In genomic region chr14:99595524-99595923, GRCh38 we compare ENCODE assay signal across 8 cellular contexts. TPM values are rescaled to one million over a fixed set of nuclear protein-coding genes. Genes with fewer than 3 reads are reported as not detected.
DNase-seq lines count a peak whose midpoint lies in the region; ATAC-seq, FAIRE-seq and TF ChIP-seq lines count a peak whose summit lies in the region.
"Had no signal": no experiment of that assay in that cellular context is flagged by ENCODE, and none has a peak within 500 bp of the region (broad histone marks: within the 10 kb centered on the region; RNA-seq: fewer than 3 reads in every experiment).

No MANE protein-coding gene starts in this region.

- peak overlapping the region in 2 of 10 experiments; percentile 0 to 8; a peak in 1 of 20 replicates for H3K4me3 ChIP-seq in BLaER1 treated with 17β-estradiol and CSF1 and Interleukin-3, amounts not matched to agents 10 nM and 100 nM
- H3K4me3 ChIP-seq in colonic mucosa (no peak overlapping the region), pancreas (no peak overlapping the region), PC-9 (no peak overlapping the region)

- H3K27me3 Mint-ChIP-seq in HFFc6 (ENCODE audit: insufficient read depth): no peaks in the 10 kb centered on the region

- H4K20me1 ChIP-seq in BLaER1 treated with 17β-estradiol and CSF1 and Interleukin-3, amounts not matched to agents 10 nM and 100 nM: peaks cover 0 to 62% (median 0%) of the 10 kb centered on the region in 11 experiments; a peak in 9 of 22 replicates
- H4K20me1 ChIP-seq in PC-9 (ENCODE audit: insufficient read depth): no peaks in the 10 kb centered on the region

- peak overlapping the region; percentile 74 to 100 (median 91) for H3K4me2 ChIP-seq in BLaER1 treated with 17β-estradiol and CSF1 and Interleukin-3, amounts not matched to agents 10 nM and 100 nM
- no peak overlapping the region for H3K4me2 ChIP-seq in PC-9

- no peak overlapping the region for H2AFZ ChIP-seq in PC-9

- peaks cover 38 to 98% (median 93%) of the 10 kb centered on the region in 10 experiments for H3K4me1 ChIP-seq in BLaER1 treated with 17β-estradiol and CSF1 and Interleukin-3, amounts not matched to agents 10 nM and 100 nM
- peaks cover 40% of the 10 kb centered on the region for H3K4me1 ChIP-seq in colonic mucosa
- peaks cover 32 to 46% (median 34%) of the 10 kb centered on the region in 3 donors for H3K4me1 ChIP-seq in pancreas
- no peaks in the 10 kb centered on the region for H3K4me1 ChIP-seq in PC-9 (replicated peaks; ENCODE audit: insufficient read depth)

- H3K36me3 ChIP-seq in BLaER1 treated with 17β-estradiol and CSF1 and Interleukin-3, amounts not matched to agents 10 nM and 100 nM: no peaks in the 10 kb centered on the region; a peak in 1 of 22 replicates
- no peaks in the 10 kb centered on the region for H3K36me3 ChIP-seq in colonic mucosa
- no peaks in the 10 kb centered on the region for H3K36me3 ChIP-seq in pancreas
- no peaks in the 10 kb centered on the region for H3K36me3 ChIP-seq in PC-9 (ENCODE audit: low read depth)

- FAIRE-seq in pancreas (lab: Jason Lieb, UNC): no peak

- no peaks in the 10 kb centered on the region for H3K9me2 ChIP-seq in PC-9 (ENCODE audit: insufficient read depth)

- intact Hi-C loops in colonic mucosa (cut with DNase I) (no loop called here), pancreas (cut with DNase I) (loop anchor here in 1 of 3 donors (5.0 kb wide), 1 partner anchor 33 kb away; no protein-coding TSS in a partner anchor), PC-9 (cut with micrococcal nuclease; ENCODE audit: unreplicated experiment) (no loop called here)

- H3K9me3 ChIP-seq in BLaER1 treated with 17β-estradiol and CSF1 and Interleukin-3, amounts not matched to agents 10 nM and 100 nM (replicated peaks in 1 of 11): no peaks in the 10 kb centered on the region
- H3K9me3 ChIP-seq in colonic mucosa (no peaks in the 10 kb centered on the region), pancreas (no peaks in the 10 kb centered on the region), PC-9 (ENCODE audit: insufficient read depth, low read depth) (no peaks in the 10 kb centered on the region)

- H3F3A ChIP-seq in PC-9 (ENCODE audit: insufficient read depth, low read depth): no peaks in the 10 kb centered on the region

- H3K4me1 Mint-ChIP-seq in HFFc6 (ENCODE audit: low read depth): peaks cover 42% of the 10 kb centered on the region

- CTCF ChIA-PET in PC-9 (lab: Charles Lee): no interaction called here

- BruUV-seq in PC-9 (replicated peaks; lab: Mats Ljungman, UMichigan): no TSS peak

- 45 to 52% methylated on average over 7 of the region's 7 CpGs for WGBS in pancreas, 2 donors

- no peak overlapping the region for H3K27ac Mint-ChIP-seq in HFFc6

- peak overlapping the region in 8 of 11 experiments; percentile 34 to 70 (median 66); a peak in 15 of 22 replicates for H3K9ac ChIP-seq in BLaER1 treated with 17β-estradiol and CSF1 and Interleukin-3, amounts not matched to agents 10 nM and 100 nM
- peak overlapping the region; percentile 25 to 73 for H3K9ac ChIP-seq in colonic mucosa (ENCODE audit: low read depth in 2 of 2, low read length in 2 of 2)

- POLR2A ChIA-PET in PC-9 (lab: Charles Lee; ENCODE audit: unreplicated experiment): no interaction called here

- H3K27me3 ChIP-seq in BLaER1 treated with 17β-estradiol and CSF1 and Interleukin-3, amounts not matched to agents 10 nM and 100 nM: no peaks in the 10 kb centered on the region
- no peaks in the 10 kb centered on the region for H3K27me3 ChIP-seq in colonic mucosa
- H3K27me3 ChIP-seq in pancreas: no peaks in the 10 kb centered on the region
- H3K27me3 ChIP-seq in PC-9 (ENCODE audit: insufficient read depth, low read depth): no peaks in the 10 kb centered on the region

- peak overlapping the region; percentile 7 for H3K4me3 Mint-ChIP-seq in HFFc6

- H3K27ac ChIP-seq in BLaER1 treated with 17β-estradiol and CSF1 and Interleukin-3, amounts not matched to agents 10 nM and 100 nM: peak overlapping the region in 10 of 11 experiments; percentile 36 to 82 (median 72); a peak in 18 of 22 replicates
- H3K27ac ChIP-seq in colonic mucosa (peak overlapping the region; percentile 90), pancreas (peak overlapping the region; percentile 54 to 76 (median 65)), PC-9 (no peak overlapping the region)

- TF ChIP-seq CTCF in HFFc6 (IDR thresholded peaks at IDR 0.05) (no peak), colonic mucosa (IDR thresholded peaks at IDR 0.05) (no peak), pancreas (IDR thresholded peaks at IDR 0.05) (no peak), PC-9 (conservative IDR thresholded peaks at IDR 0.05) (no peak)

- no peaks in the 10 kb centered on the region for H3K36me3 Mint-ChIP-seq in HFFc6 (ENCODE audit: low read depth)

- peaks cover 8% of the 10 kb centered on the region for H3K79me2 ChIP-seq in PC-9 (ENCODE audit: low read depth)

- H3K9me3 Mint-ChIP-seq in HFFc6: no peaks in the 10 kb centered on the region

- no peak for DNase-seq in HFFc6
- peak; percentile 61 for DNase-seq in colonic mucosa
- DNase-seq in pancreas: no peak
- DNase-seq in PC-9: no peak
- DNase-seq in CD1c-positive myeloid dendritic cell (ENCODE audit: extremely low spot score): no peak
- DNase-seq: NCI-H2227 treated with DMSO at 0.1 percent for 48 hours had no signal

- peak in 1 of 4 donors; percentile 9 for ATAC-seq in pancreas
- no peak for ATAC-seq in HG03378 (IDR thresholded peaks at IDR 0.05; ENCODE audit: unreplicated experiment)

RNA-seq across cellular contexts. Expression of gene CCDC85C, which starts 8.5 kb away (rescaled TPM):
- 10 to 100 TPM; 31.3 to 41.4 (median 34.3) TPM for total RNA-seq in HFFc6 (2021; fragmentation: NEBNext Ultra II Directional; extraction: Animal tissue kit (Norgen Biotek cat#: 25700))
- total RNA-seq in colonic mucosa: 10 to 100 TPM; 54.0 to 73.4 TPM
- 10 to 100 TPM; 14.4 to 22.2 (median 17.6) TPM for total RNA-seq in pancreas
- 10 to 100 TPM in 1 of 2 donors, 1 to 10 TPM in 1; 9.5 to 19.5 TPM for polyA plus RNA-seq in pancreas
- 21.2 and 24.8 TPM in 2 replicates for total RNA-seq in PC-9 (2021)

RNA-seq across cellular contexts. Expression of gene HHIPL1, which starts 49.4 kb away (rescaled TPM):
- 1 to 10 TPM in 5 of 6 experiments, under 1 TPM in 1; 0.99 to 2.8 (median 1.3) TPM for total RNA-seq in HFFc6 (2021; fragmentation: NEBNext Ultra II Directional; extraction: Animal tissue kit (Norgen Biotek cat#: 25700))
- total RNA-seq in colonic mucosa (under 1 TPM; 0.44 to 0.93 TPM), pancreas (1 to 10 TPM in 1 of 6 donors, under 1 TPM in 5; 0.13 to 1.2 (median 0.29) TPM), PC-9 (2021) (0.28 and 0.48 TPM in 2 replicates)
- under 1 TPM; 0.09 to 0.23 TPM for polyA plus RNA-seq in pancreas
